Comparison of ENCODE assay signal across 20 cellular contexts in genomic region chr1:225537554-225538251, GRCh38.
DNase-seq lines count a peak whose midpoint lies in the region; ATAC-seq, FAIRE-seq and TF ChIP-seq lines count a peak whose summit lies in the region.
"Had no signal": no experiment of that assay in that cellular context is flagged by ENCODE, and none has a peak within 500 bp of the region (broad histone marks: within the 10 kb centered on the region; RNA-seq: fewer than 3 reads in every experiment).

No MANE protein-coding gene starts in this region.

- H3K36me3 ChIP-seq in keratinocyte (ENCODE audit: control insufficient read depth in 2 of 2, extremely low read depth in 1 of 2, insufficient read depth in 2 of 2, low read length in 2 of 2) (peaks cover 0 to 2% of the 10 kb centered on the region in 2 experiments), HepG2 (replicated peaks in 1 of 2; ENCODE audit: control insufficient read depth in 1 of 2, insufficient read depth in 2 of 2, low read length in 2 of 2) (no peaks in the 10 kb centered on the region), MM.1S (replicated peaks; ENCODE audit: insufficient read depth, low read length) (no peaks in the 10 kb centered on the region)
- H3K36me3 ChIP-seq: HAP-1 had no signal

- H3K18ac ChIP-seq in H9 (ENCODE audit: insufficient read length, low read depth, low read length), result no peak overlapping the region

- ATAC-seq in WTC11 (no peak), HepG2 (no peak), HG02610 (IDR thresholded peaks at IDR 0.05; ENCODE audit: unreplicated experiment) (no peak)
- ATAC-seq: GM12878 had no signal

- H3K4me3 Mint-ChIP-seq in H9, result peak overlapping the region in 1 of 2 experiments; percentile 21; a peak in 1 of 5 replicates
- H3K4me3 Mint-ChIP-seq in WTC11, result peak overlapping the region; percentile 18
- H3K4me3 Mint-ChIP-seq: B cell; CD14-positive monocyte; CD8-positive, alpha-beta memory T cell had no signal

- no peak for TF ChIP-seq RAD21 in HepG2 (CRISPR knock-in tag; IDR thresholded peaks at IDR 0.05)

- H4K91ac ChIP-seq in H9 (ENCODE audit: insufficient read length, low read depth, low read length), result no peak overlapping the region

- H3K36me3 Mint-ChIP-seq in H9 (ENCODE audit: insufficient read depth in 1 of 3, low read depth in 3 of 3) (no peaks in the 10 kb centered on the region), WTC11 (no peaks in the 10 kb centered on the region)
- H3K36me3 Mint-ChIP-seq: CD14-positive monocyte; CD8-positive, alpha-beta memory T cell had no signal

- H3K4me1 ChIP-seq in H9 (ENCODE audit: insufficient read depth, low read length) (peaks cover 17% of the 10 kb centered on the region; the same call in 1 of the 2 replicates), keratinocyte (ENCODE audit: control insufficient read depth, extremely low read depth, insufficient read depth, low read length) (peaks cover 11% of the 10 kb centered on the region), HepG2 (ENCODE audit: insufficient read depth, low read length) (no peaks in the 10 kb centered on the region), MM.1S (ENCODE audit: low read length) (no peaks in the 10 kb centered on the region)

- dilution Hi-C loops in keratinocyte (cut with MboI; ENCODE audit: extremely low pct_ligation_motif_present, low sequenced_read_pairs), result no loop called here

- no peak overlapping the region for H3K27ac ChIP-seq in H9 (ENCODE audit: insufficient read length, low read depth, low read length)
- H3K27ac ChIP-seq in keratinocyte (ENCODE audit: control insufficient read depth, insufficient read depth, low read length), result no peak overlapping the region
- H3K27ac ChIP-seq in HepG2 (ENCODE audit: extremely low read length, insufficient read depth, low read length), result no peak overlapping the region
- H3K27ac ChIP-seq in MM.1S (ENCODE audit: low read length), result no peak overlapping the region
- H3K27ac ChIP-seq: GM23248, HL-60 had no signal

- H3K9me1 ChIP-seq in keratinocyte (ENCODE audit: control insufficient read depth, extremely low read depth, insufficient read depth, low read length), result peaks cover 3% of the 10 kb centered on the region

- DNase-seq in D721Med (ENCODE audit: insufficient read length, low spot score) (no peak), H9 (no peak), WTC11 (ENCODE audit: low spot score) (no peak), keratinocyte (ENCODE audit: low read depth, low spot score) (no peak), HepG2 (ENCODE audit: low spot score) (no peak), MM.1S (no peak)
- no peak for DNase-seq in stimulated activated CD4-positive, alpha-beta T cell treated with anti-CD3 and anti-CD28 coated beads, Interleukin-2, amount 100 ng/mL, for 48 hours
- DNase-seq: Caco-2; CD8-positive, alpha-beta memory T cell; DMS53; GM23248; IMR-90; KBM-7 had no signal

- H3K79me2 ChIP-seq in H9 (ENCODE audit: insufficient read depth, low read length) (peaks cover 12% of the 10 kb centered on the region; the same call in 1 of the 2 replicates), keratinocyte (ENCODE audit: control insufficient read depth, insufficient read depth, low read length) (peaks cover 4% of the 10 kb centered on the region), HepG2 (ENCODE audit: insufficient read depth, low read length) (no peaks in the 10 kb centered on the region), MM.1S (ENCODE audit: low read length) (no peaks in the 10 kb centered on the region)

- H2BK12ac ChIP-seq in H9 (ENCODE audit: insufficient read length, low read depth, low read length), result no peak overlapping the region

- no peak overlapping the region for H4K5ac ChIP-seq in H9 (ENCODE audit: insufficient read length, low read depth, low read length)

- H3K4ac ChIP-seq in H9 (ENCODE audit: low read depth, low read length), result no peak overlapping the region

- H3K27me3 ChIP-seq in H9 (ENCODE audit: insufficient read depth, low read length) (no peaks in the 10 kb centered on the region), keratinocyte (ENCODE audit: control insufficient read depth, extremely low read depth, insufficient read depth, low read length) (no peaks in the 10 kb centered on the region), HepG2 (ENCODE audit: control insufficient read depth in 1 of 2, insufficient read depth in 2 of 2, low read length in 2 of 2) (no peaks in the 10 kb centered on the region), MM.1S (replicated peaks; ENCODE audit: insufficient read depth, low read length) (no peaks in the 10 kb centered on the region)

- H3K9me3 Mint-ChIP-seq in H9, result no peaks in the 10 kb centered on the region
- H3K9me3 Mint-ChIP-seq in WTC11, result no peaks in the 10 kb centered on the region
- H3K9me3 Mint-ChIP-seq: CD14-positive monocyte; CD8-positive, alpha-beta memory T cell had no signal

- no peak overlapping the region for H3K56ac ChIP-seq in H9 (ENCODE audit: insufficient read length, low read depth, low read length)

- H3K27ac Mint-ChIP-seq in H9 (peak overlapping the region in 2 of 3 experiments; percentile 32 to 82; a peak in 3 of 7 replicates), WTC11 (peak overlapping the region; percentile 50)
- H3K27ac Mint-ChIP-seq: B cell; CD14-positive monocyte; CD8-positive, alpha-beta memory T cell had no signal

- peaks cover 8% of the 10 kb centered on the region for H3K79me1 ChIP-seq in H9 (ENCODE audit: insufficient read depth, low read depth, low read length, poor library complexity, severe bottlenecking)

- H3K23ac ChIP-seq in H9 (ENCODE audit: insufficient read length, low read depth, low read length), result no peak overlapping the region

- peaks cover 73 to 78% of the 10 kb centered on the region in 2 experiments for H3K4me1 Mint-ChIP-seq in H9
- H3K4me1 Mint-ChIP-seq in WTC11, result peaks cover 84% of the 10 kb centered on the region
- H3K4me1 Mint-ChIP-seq: CD8-positive, alpha-beta memory T cell had no signal

- no peaks in the 10 kb centered on the region for H3K27me3 Mint-ChIP-seq in H9 (ENCODE audit: low read depth)
- no peaks in the 10 kb centered on the region for H3K27me3 Mint-ChIP-seq in WTC11 (ENCODE audit: low read depth)

- no peaks in the 10 kb centered on the region for H3K9me3 ChIP-seq in H9 (ENCODE audit: control insufficient read depth, low read depth, low read length)
- H3K9me3 ChIP-seq in keratinocyte (ENCODE audit: control insufficient read depth, low read depth, low read length), result no peaks in the 10 kb centered on the region
- H3K9me3 ChIP-seq in HepG2 (ENCODE audit: low read length), result no peaks in the 10 kb centered on the region
- no peaks in the 10 kb centered on the region for H3K9me3 ChIP-seq in MM.1S (replicated peaks; ENCODE audit: insufficient read depth, low read length)
- H3K9me3 ChIP-seq: Caco-2, HAP-1 had no signal

- no peak for TF ChIP-seq CTCF in D721Med (IDR thresholded peaks at IDR 0.05; ENCODE audit: insufficient read depth, missing control alignments)
- TF ChIP-seq CTCF in H9 (conservative IDR thresholded peaks at IDR 0.05), result no peak
- TF ChIP-seq CTCF in WTC11 (IDR thresholded peaks at IDR 0.05), result no peak
- TF ChIP-seq CTCF in keratinocyte (optimal IDR thresholded peaks at IDR 0.05 in 1 of 3, IDR thresholded peaks at IDR 0.05 in 1 of 3, conservative IDR thresholded peaks at IDR 0.05 in 1 of 3; ENCODE audit: extremely low read depth in 1 of 3, insufficient read depth in 2 of 3, low read length in 3 of 3), result no peak
- no peak for TF ChIP-seq CTCF in HepG2 (CRISPR knock-in tag; IDR thresholded peaks at IDR 0.05)
- TF ChIP-seq CTCF in MM.1S (IDR thresholded peaks at IDR 0.05; ENCODE audit: low read length), result no peak

- H3T11ph ChIP-seq in H9 (ENCODE audit: low read length), result no peak overlapping the region

- TF ChIP-seq EP300 in HepG2 (IDR thresholded peaks at IDR 0.05; ENCODE audit: low read depth in 2 of 2, low read length in 2 of 2), result no peak
- no peak for TF ChIP-seq EP300 in HepG2 (CRISPR knock-in tag; IDR thresholded peaks at IDR 0.05; ENCODE audit: borderline replicate concordance)

- H3K4me2 ChIP-seq in H9 (ENCODE audit: insufficient read depth, insufficient read length, low read length), result peak overlapping the region; percentile 22
- no peak overlapping the region for H3K4me2 ChIP-seq in keratinocyte (ENCODE audit: control insufficient read depth, extremely low read depth, insufficient read depth, low read depth, low read length)
- H3K4me2 ChIP-seq in HepG2 (ENCODE audit: low read depth, low read length), result no peak overlapping the region
- H3K4me2 ChIP-seq in MM.1S (ENCODE audit: low read depth, low read length), result no peak overlapping the region

- no peak overlapping the region for H4K8ac ChIP-seq in H9 (replicated peaks; ENCODE audit: insufficient read length, low read depth, low read length)

- H3K23me2 ChIP-seq in H9 (ENCODE audit: insufficient read length, low read depth, low read length, poor library complexity, severe bottlenecking), result no peaks in the 10 kb centered on the region

- H3K9ac ChIP-seq in H9 (ENCODE audit: extremely low read depth, insufficient read length, low read length), result no peak overlapping the region
- no peak overlapping the region for H3K9ac ChIP-seq in keratinocyte (ENCODE audit: control insufficient read depth, extremely low read depth, insufficient read depth, low read length)
- H3K9ac ChIP-seq in HepG2 (ENCODE audit: insufficient read depth, low read depth, low read length), result no peak overlapping the region
- H3K9ac ChIP-seq in MM.1S (ENCODE audit: low read length), result no peak overlapping the region
- H3K9ac ChIP-seq: GM23248 had no signal

- H3K14ac ChIP-seq in H9 (ENCODE audit: insufficient read depth, low read length), result no peak overlapping the region

- H2BK5ac ChIP-seq in H9 (ENCODE audit: insufficient read length, low read length), result no peak overlapping the region

- H2AFZ ChIP-seq in H9 (ENCODE audit: low read length) (no peak overlapping the region), keratinocyte (ENCODE audit: control insufficient read depth, low read length) (no peak overlapping the region), HepG2 (ENCODE audit: low read length) (no peak overlapping the region), MM.1S (ENCODE audit: low read length) (no peak overlapping the region)
- H2AFZ ChIP-seq: GM23248 had no signal

- H2BK20ac ChIP-seq in H9 (ENCODE audit: low read depth, low read length, poor library complexity, severe bottlenecking), result no peak overlapping the region

- CTCF ChIA-PET in WTC11 (lab: Charles Lee) (no interaction called here), HepG2 (lab: Yijun Ruan, JAX; ENCODE audit: low intra/inter-chr PET ratio, low total read pairs) (no interaction called here)

- H2BK15ac ChIP-seq in H9 (ENCODE audit: low read depth, low read length), result no peak overlapping the region

- intact Hi-C loops in HepG2 (cut with micrococcal nuclease; ENCODE audit: unreplicated experiment), result no loop called here

- H3K4me3 ChIP-seq in keratinocyte (ENCODE audit: control insufficient read depth in 2 of 3, extremely low read depth in 1 of 3, insufficient read depth in 2 of 3, low read depth in 1 of 3, low read length in 3 of 3), result no peak overlapping the region
- H3K4me3 ChIP-seq in HepG2 (replicated peaks in 1 of 3; ENCODE audit: insufficient read depth in 1 of 3, low read depth in 2 of 3, low read length in 3 of 3), result no peak overlapping the region
- no peak overlapping the region for H3K4me3 ChIP-seq in MM.1S (ENCODE audit: low read length)
- H3K4me3 ChIP-seq: GM12878, GM23248, HAP-1 had no signal

- no peak overlapping the region for H2BK120ac ChIP-seq in H9 (ENCODE audit: low read depth, low read length, poor library complexity, severe bottlenecking)

- peak; percentile 94 for FAIRE-seq in D721Med (lab: Jason Lieb, UNC)
- FAIRE-seq in keratinocyte (lab: Jason Lieb, UNC), result peak; percentile 9
- FAIRE-seq in HepG2 (lab: Jason Lieb, UNC), result no peak
- FAIRE-seq: GM12878, GM18507 had no signal

- BruUV-seq in HepG2 (replicated peaks; lab: Mats Ljungman, UMichigan), result no TSS peak

- no CpG with 5 or more reads among the region's 10 CpGs for WGBS in H9 (ENCODE audit: extremely low coverage, insufficient read length, low lambda C conversion rate)
- 87% methylated on average over 10 of the region's 10 CpGs for WGBS in HepG2 (ENCODE audit: low lambda C conversion rate)

- no peak overlapping the region for H2AK5ac ChIP-seq in H9 (ENCODE audit: insufficient read length, low read length)

- H3K9me2 ChIP-seq in MM.1S (replicated peaks; ENCODE audit: insufficient read depth, low read length), result no peaks in the 10 kb centered on the region

- no peak for TF ChIP-seq POLR2A in HepG2 (IDR thresholded peaks at IDR 0.05; ENCODE audit: insufficient read depth in 1 of 2, low read depth in 2 of 2, low read length in 2 of 2)

- in situ Hi-C loops in HepG2 (cut with HindIII; ENCODE audit: extremely low pct_ligation_motif_present, low pct_unique_long_range_greater_than_20kb), result no loop called here

- POLR2A ChIA-PET in WTC11 (lab: Charles Lee), result no interaction called here
- POLR2A ChIA-PET in HepG2 (lab: Yijun Ruan, JAX), result no interaction called here

- H4K20me1 ChIP-seq in H9 (ENCODE audit: control insufficient read depth, insufficient read depth, insufficient read length) (no peaks in the 10 kb centered on the region), keratinocyte (ENCODE audit: control insufficient read depth, extremely low read depth, insufficient read depth, low read length) (no peaks in the 10 kb centered on the region), HepG2 (ENCODE audit: insufficient read depth, low read length) (no peaks in the 10 kb centered on the region), MM.1S (ENCODE audit: insufficient read depth, low read length) (no peaks in the 10 kb centered on the region)

- H3F3A ChIP-seq in MM.1S (ENCODE audit: insufficient read depth, low read length), result no peaks in the 10 kb centered on the region
